21 cellular contexts compared by ENCODE assay signal in genomic region chr10:123143162-123143824, GRCh38. TPM values are rescaled to one million over a fixed set of nuclear protein-coding genes. Genes with fewer than 3 reads are reported as not detected.
A peak's percentile ranks its signal among the peaks of the same experiment; 100 is the strongest.
DNase-seq lines count a peak whose midpoint lies in the region; ATAC-seq and TF ChIP-seq lines count a peak whose summit lies in the region.
"Had no signal": no experiment of that assay in that cellular context is flagged by ENCODE, and none has a peak within 500 bp of the region (broad histone marks: within the 10 kb centered on the region; RNA-seq: fewer than 3 reads in every experiment).

No MANE protein-coding gene starts in this region.

- no peak overlapping the region for H3K4me3 ChIP-seq in breast epithelium
- H3K4me3 ChIP-seq: mucosa of descending colon, uterus had no signal

- H3K36me3 ChIP-seq in breast epithelium: no peaks in the 10 kb centered on the region
- H3K36me3 ChIP-seq: uterus had no signal

- no peak overlapping the region for H3K4me3 Mint-ChIP-seq in T-helper 1 cell treated with Interleukin-12 subunit alpha and Interleukin-12 subunit beta and Interleukin-4 antibody, amounts not matched to agents 30 μg/mL and 1 μg/mL, for 36 hours
- peak overlapping the region; percentile 37 to 69 for H3K4me3 Mint-ChIP-seq in effector memory CD8-positive, alpha-beta T cell
- H3K4me3 Mint-ChIP-seq in neural crest cell: peak overlapping the region; percentile 17

- TF ChIP-seq POLR2A in breast epithelium (IDR thresholded peaks at IDR 0.05): no peak

- peaks cover 23% of the 10 kb centered on the region for H3K4me1 Mint-ChIP-seq in T-helper 1 cell treated with Interleukin-12 subunit alpha and Interleukin-12 subunit beta and Interleukin-4 antibody, amounts not matched to agents 30 μg/mL and 1 μg/mL, for 36 hours (ENCODE audit: low read depth)
- H3K4me1 Mint-ChIP-seq in effector memory CD8-positive, alpha-beta T cell (ENCODE audit: low read depth in 2 of 2): peaks cover 30 to 46% of the 10 kb centered on the region in 2 donors
- H3K4me1 Mint-ChIP-seq in neural crest cell: peaks cover 30% of the 10 kb centered on the region

- H3K27ac ChIP-seq in breast epithelium: no peak overlapping the region
- H3K27ac ChIP-seq: uterus had no signal

- peak overlapping the region; percentile 41 for H3K27ac Mint-ChIP-seq in T-helper 1 cell treated with Interleukin-12 subunit alpha and Interleukin-12 subunit beta and Interleukin-4 antibody, amounts not matched to agents 30 μg/mL and 1 μg/mL, for 36 hours
- H3K27ac Mint-ChIP-seq in effector memory CD8-positive, alpha-beta T cell: no peak overlapping the region
- H3K27ac Mint-ChIP-seq in neural crest cell (ENCODE audit: unreplicated experiment): no peak overlapping the region

- H3K36me3 Mint-ChIP-seq in T-helper 1 cell treated with Interleukin-12 subunit alpha and Interleukin-12 subunit beta and Interleukin-4 antibody, amounts not matched to agents 30 μg/mL and 1 μg/mL, for 36 hours (ENCODE audit: low read depth): peaks cover 4% of the 10 kb centered on the region
- peaks cover 10% of the 10 kb centered on the region for H3K36me3 Mint-ChIP-seq in effector memory CD8-positive, alpha-beta T cell (ENCODE audit: insufficient read depth)
- H3K36me3 Mint-ChIP-seq in neural crest cell (ENCODE audit: low read depth): no peaks in the 10 kb centered on the region

- TF ChIP-seq CTCF in GM20000 (IDR thresholded peaks at IDR 0.05; ENCODE audit: extremely low read depth, missing control alignments) (no peak), neural crest cell (conservative IDR thresholded peaks at IDR 0.05) (no peak), breast epithelium (IDR thresholded peaks at IDR 0.05) (no peak)

- DNase-seq in T-helper 1 cell (no peak), GM20000 (ENCODE audit: low spot score) (peak; percentile 47), neural crest cell (ENCODE audit: low read depth, low spot score) (no peak), NCI-H128 (lab: John Stamatoyannopoulos, UW; ENCODE audit: unreplicated experiment) (no peak), breast epithelium (ENCODE audit: low spot score in 2 of 2) (no peak)
- DNase-seq in effector memory CD8-positive, alpha-beta T cell: no peak
- no peak for DNase-seq in stimulated activated CD4-positive, alpha-beta T cell treated with anti-CD3 and anti-CD28 coated beads, Interleukin-2, amount 100 ng/mL, for 24 hours
- DNase-seq: activated CD4-positive, CD25-positive, alpha-beta regulatory T cell; C1 segment of cervical spinal cord; caudate nucleus; DMS79 treated with DMSO at 0.1 percent for 48 hours; hippocampal formation; mucosa of descending colon; NCI-H1417 treated with DMSO at 0.1 percent for 48 hours; RPMI8226; uterus had no signal

- peaks cover 5 to 12% of the 10 kb centered on the region in 2 donors for H3K4me1 ChIP-seq in breast epithelium

- peaks cover 24 to 100% of the 10 kb centered on the region in 2 donors for H3K27me3 ChIP-seq in breast epithelium

- no peaks in the 10 kb centered on the region for H3K9me3 ChIP-seq in breast epithelium
- H3K9me3 ChIP-seq: mucosa of descending colon, uterus had no signal

- no peaks in the 10 kb centered on the region for H3K9me3 Mint-ChIP-seq in T-helper 1 cell treated with Interleukin-12 subunit alpha and Interleukin-12 subunit beta and Interleukin-4 antibody, amounts not matched to agents 30 μg/mL and 1 μg/mL, for 36 hours
- H3K9me3 Mint-ChIP-seq in effector memory CD8-positive, alpha-beta T cell: no peaks in the 10 kb centered on the region
- H3K9me3 Mint-ChIP-seq in neural crest cell: no peaks in the 10 kb centered on the region

- ATAC-seq in effector memory CD8-positive, alpha-beta T cell (replicated peaks): no peak
- ATAC-seq: left lobe of liver, mucosa of descending colon had no signal

- H3K27me3 Mint-ChIP-seq in T-helper 1 cell treated with Interleukin-12 subunit alpha and Interleukin-12 subunit beta and Interleukin-4 antibody, amounts not matched to agents 30 μg/mL and 1 μg/mL, for 36 hours (ENCODE audit: low read depth): peaks cover 86% of the 10 kb centered on the region
- peaks cover 87 to 95% of the 10 kb centered on the region in 2 donors for H3K27me3 Mint-ChIP-seq in effector memory CD8-positive, alpha-beta T cell
- H3K27me3 Mint-ChIP-seq in neural crest cell (ENCODE audit: low read depth): peaks cover 100% of the 10 kb centered on the region

- intact Hi-C loops in breast epithelium (cut with DNase I; ENCODE audit: low total_unique reads): no loop called here

RNA-seq across cellular contexts. Expression of gene HMX2, which starts 4.6 kb away (rescaled TPM):
- total RNA-seq in neural crest cell: not detected in 2 replicates
- total RNA-seq in breast epithelium: not detected
- total RNA-seq: A172, fibroblast of lung, left lobe of liver, posterior vena cava, uterus had no signal

RNA-seq across cellular contexts. Expression of gene HMX3, which starts 7.5 kb away (rescaled TPM):
- total RNA-seq in neural crest cell: not detected in 2 replicates
- total RNA-seq in breast epithelium: not detected
- total RNA-seq: A172, fibroblast of lung, posterior vena cava, uterus had no signal

RNA-seq across cellular contexts. Expression of gene BUB3, which starts 10.9 kb away (rescaled TPM):
- total RNA-seq in neural crest cell: 171 and 182 TPM in 2 replicates
- total RNA-seq in breast epithelium: 100 to 1,000 TPM in 1 of 3 donors, 10 to 100 TPM in 2; 96.4 to 100 (median 98.1) TPM
